In the genomic region with DNA sequence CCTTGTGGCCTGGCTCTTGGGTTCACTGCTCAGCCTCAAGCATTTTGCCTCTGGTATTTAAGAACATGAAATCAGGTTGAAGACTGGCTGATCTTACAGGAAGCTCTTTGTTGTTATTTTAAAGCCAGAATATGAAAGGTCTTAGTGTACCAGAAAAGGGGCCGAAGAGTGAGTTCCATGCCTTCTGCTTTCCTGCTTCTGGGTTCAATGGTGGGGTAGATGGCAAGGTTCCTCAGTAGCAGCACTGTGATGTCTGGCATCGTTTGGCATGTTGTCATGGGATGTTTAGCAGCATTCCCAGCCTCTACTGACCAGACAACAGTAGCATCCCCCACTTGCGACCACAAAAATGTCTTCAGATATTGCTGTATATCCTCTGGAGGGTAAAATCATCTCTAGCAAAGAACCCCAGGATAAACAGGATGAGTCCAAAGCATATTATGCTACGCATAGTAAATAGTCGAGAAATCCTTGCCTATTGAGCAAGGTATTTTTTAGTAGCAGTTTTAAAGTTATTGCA, we compare ENCODE assay signal across 13 cellular contexts. TPM values are rescaled to one million over a fixed set of nuclear protein-coding genes. Genes with fewer than 3 reads are reported as not detected.
DNase-seq lines count a peak whose midpoint lies in the region; ATAC-seq, FAIRE-seq and TF ChIP-seq lines count a peak whose summit lies in the region.
"Had no signal": no experiment of that assay in that cellular context is flagged by ENCODE, and none has a peak within 500 bp of the region (broad histone marks: within the 10 kb centered on the region; RNA-seq: fewer than 3 reads in every experiment).

No MANE protein-coding gene starts in this region.

- peak overlapping the region; percentile 95 for H3K4me3 Mint-ChIP-seq in activated naive CD8-positive, alpha-beta T cell

- H2AFZ ChIP-seq in keratinocyte (ENCODE audit: control insufficient read depth, low read length), result no peak overlapping the region

- no peaks in the 10 kb centered on the region for H3K9me3 ChIP-seq in A673 (ENCODE audit: low read depth, low read length, poor library complexity, severe bottlenecking)
- H3K9me3 ChIP-seq in keratinocyte (ENCODE audit: control insufficient read depth, low read depth, low read length), result no peaks in the 10 kb centered on the region
- H3K9me3 ChIP-seq: mucosa of descending colon, spleen had no signal

- peaks cover 78% of the 10 kb centered on the region for H3K79me2 ChIP-seq in keratinocyte (ENCODE audit: control insufficient read depth, insufficient read depth, low read length)

- no peak for TF ChIP-seq CTCF in A673 (conservative IDR thresholded peaks at IDR 0.05; ENCODE audit: low read depth, low read length)
- no peak for TF ChIP-seq CTCF in keratinocyte (optimal IDR thresholded peaks at IDR 0.05 in 1 of 3, IDR thresholded peaks at IDR 0.05 in 1 of 3, conservative IDR thresholded peaks at IDR 0.05 in 1 of 3; ENCODE audit: extremely low read depth in 1 of 3, insufficient read depth in 2 of 3, low read length in 3 of 3)

- POLR2A ChIA-PET in A673 (lab: Charles Lee; ENCODE audit: low non-redundant PET), result no interaction called here

- TSS peak; percentile 18 for BruUV-seq in A673 (replicated peaks; lab: Mats Ljungman, UMichigan)

- FAIRE-seq in keratinocyte (lab: Jason Lieb, UNC), result no peak

- H4K20me1 ChIP-seq in keratinocyte (ENCODE audit: control insufficient read depth, extremely low read depth, insufficient read depth, low read length), result peaks cover 2% of the 10 kb centered on the region

- H3K36me3 ChIP-seq in A673 (ENCODE audit: insufficient read depth, low read length, poor library complexity, severe bottlenecking), result no peaks in the 10 kb centered on the region
- peaks cover 0 to 8% of the 10 kb centered on the region in 2 experiments for H3K36me3 ChIP-seq in keratinocyte (ENCODE audit: control insufficient read depth in 2 of 2, extremely low read depth in 1 of 2, insufficient read depth in 2 of 2, low read length in 2 of 2)
- H3K36me3 ChIP-seq: spleen had no signal

- H3K4me1 ChIP-seq in A673 (ENCODE audit: insufficient read depth, low read length, poor library complexity, severe bottlenecking), result peaks cover 12% of the 10 kb centered on the region
- peaks cover 24% of the 10 kb centered on the region for H3K4me1 ChIP-seq in keratinocyte (ENCODE audit: control insufficient read depth, extremely low read depth, insufficient read depth, low read length)

- no peaks in the 10 kb centered on the region for H3K27me3 Mint-ChIP-seq in activated naive CD8-positive, alpha-beta T cell

- H3K9me3 Mint-ChIP-seq in activated naive CD8-positive, alpha-beta T cell (ENCODE audit: low read depth), result no peaks in the 10 kb centered on the region

- CTCF ChIA-PET in A673 (lab: Charles Lee), result no interaction called here

- H3K4me2 ChIP-seq in keratinocyte (ENCODE audit: control insufficient read depth, extremely low read depth, insufficient read depth, low read depth, low read length), result peak overlapping the region; percentile 88

- H3K9me1 ChIP-seq in keratinocyte (ENCODE audit: control insufficient read depth, extremely low read depth, insufficient read depth, low read length), result peaks cover 2% of the 10 kb centered on the region

- no peaks in the 10 kb centered on the region for H3K36me3 Mint-ChIP-seq in activated naive CD8-positive, alpha-beta T cell

- H3K27ac ChIP-seq in A673 (ENCODE audit: low read depth, low read length, poor library complexity, severe bottlenecking), result no peak overlapping the region
- H3K27ac ChIP-seq in keratinocyte (ENCODE audit: control insufficient read depth, insufficient read depth, low read length), result no peak overlapping the region
- H3K27ac ChIP-seq: spleen had no signal

- ATAC-seq in HG02852 (IDR thresholded peaks at IDR 0.05; ENCODE audit: unreplicated experiment), result no peak
- ATAC-seq: mucosa of descending colon had no signal

- intact Hi-C loops in A673 (cut with micrococcal nuclease; ENCODE audit: unreplicated experiment), result no loop called here

- H3K27ac Mint-ChIP-seq in activated naive CD8-positive, alpha-beta T cell, result no peak overlapping the region

- H3K27me3 ChIP-seq in A673 (replicated peaks; ENCODE audit: insufficient read depth, low read depth, low read length, poor library complexity), result no peaks in the 10 kb centered on the region
- no peaks in the 10 kb centered on the region for H3K27me3 ChIP-seq in keratinocyte (ENCODE audit: control insufficient read depth, extremely low read depth, insufficient read depth, low read length)

- peaks cover 72% of the 10 kb centered on the region for H3K4me1 Mint-ChIP-seq in activated naive CD8-positive, alpha-beta T cell (ENCODE audit: low read depth)

- H3K9ac ChIP-seq in keratinocyte (ENCODE audit: control insufficient read depth, extremely low read depth, insufficient read depth, low read length), result no peak overlapping the region

- dilution Hi-C loops in keratinocyte (cut with MboI; ENCODE audit: extremely low pct_ligation_motif_present, low sequenced_read_pairs), result no loop called here

- H3K4me3 ChIP-seq in A673 (ENCODE audit: low read depth, low read length, poor library complexity, severe bottlenecking) (peak overlapping the region; percentile 65), keratinocyte (ENCODE audit: control insufficient read depth in 2 of 3, extremely low read depth in 1 of 3, insufficient read depth in 2 of 3, low read depth in 1 of 3, low read length in 3 of 3) (no peak overlapping the region)
- H3K4me3 ChIP-seq: mucosa of descending colon had no signal

- DNase-seq in A673 (ENCODE audit: low spot score) (no peak), EL (peak; percentile 20), keratinocyte (ENCODE audit: low read depth, low spot score) (no peak), NCI-H2029 (lab: John Stamatoyannopoulos, UW) (no peak), NCI-H69 (lab: John Stamatoyannopoulos, UW) (no peak), germinal center (ENCODE audit: low spot score) (no peak)
- DNase-seq: activated naive CD4-positive, alpha-beta T cell; COR-L47; mucosa of descending colon; NCI-H1694; spleen had no signal

RNA-seq across cellular contexts. Expression of a gene that starts 2.4 kb away (rescaled TPM):
- total RNA-seq in A673 (2021), result 51.3 and 53.3 TPM in 2 replicates
- 43.2 to 50.2 TPM (median 46.9 TPM) in 3 replicates for polyA plus RNA-seq in keratinocyte
- 44.1 TPM for polyA plus RNA-seq in keratinocyte (2011; ENCODE audit: low read depth)
- 39.1 and 46.5 TPM in 2 replicates for polyA plus RNA-seq in keratinocyte (2011; cell fraction: cytosol; rRNA removed)
- 78.3 and 81.3 TPM in 2 replicates for polyA plus RNA-seq in keratinocyte (2011; cell fraction: nucleus; rRNA removed)
- polyA plus RNA-seq in keratinocyte (2012; ENCODE audit: low replicate concordance), result 25.4 and 43.6 TPM in 2 replicates
- 53.0 to 82.4 TPM (median 60.8 TPM) in 3 replicates for polyA minus RNA-seq in keratinocyte
- polyA minus RNA-seq in keratinocyte (2011; cell fraction: cytosol; rRNA and poly(A)+ RNA removed), result 48.7 TPM
- 25.6 and 35.4 TPM in 2 replicates for polyA minus RNA-seq in keratinocyte (2011; cell fraction: nucleus; rRNA and poly(A)+ RNA removed)

RNA-seq across cellular contexts. Expression of a gene that starts 3.1 kb away (rescaled TPM):
- total RNA-seq in A673 (2021), result 120 and 127 TPM in 2 replicates
- polyA plus RNA-seq in keratinocyte, result 16.6 to 23.0 TPM (median 21.4 TPM) in 3 replicates
- 8.2 TPM for polyA plus RNA-seq in keratinocyte (2011; ENCODE audit: low read depth)
- polyA plus RNA-seq in keratinocyte (2011; cell fraction: cytosol; rRNA removed), result 9.6 and 11.8 TPM in 2 replicates
- polyA plus RNA-seq in keratinocyte (2011; cell fraction: nucleus; rRNA removed), result 26.5 and 29.5 TPM in 2 replicates
- 6.5 and 17.5 TPM in 2 replicates for polyA plus RNA-seq in keratinocyte (2012; ENCODE audit: low replicate concordance)
- polyA minus RNA-seq in keratinocyte, result 23.3 to 35.8 TPM (median 24.8 TPM) in 3 replicates
- 13.8 TPM for polyA minus RNA-seq in keratinocyte (2011; cell fraction: cytosol; rRNA and poly(A)+ RNA removed)
- polyA minus RNA-seq in keratinocyte (2011; cell fraction: nucleus; rRNA and poly(A)+ RNA removed), result 25.9 and 28.3 TPM in 2 replicates

RNA-seq across cellular contexts. Expression of a gene that starts 26.3 kb away (rescaled TPM):
- total RNA-seq in A673 (2021), result 57.2 and 60.2 TPM in 2 replicates
- polyA plus RNA-seq in keratinocyte, result 33.9 to 47.9 TPM (median 45.8 TPM) in 3 replicates
- polyA plus RNA-seq in keratinocyte (2011; ENCODE audit: low read depth), result 22.3 TPM
- polyA plus RNA-seq in keratinocyte (2011; cell fraction: cytosol; rRNA removed), result 30.5 and 40.3 TPM in 2 replicates
- 26.0 and 33.3 TPM in 2 replicates for polyA plus RNA-seq in keratinocyte (2011; cell fraction: nucleus; rRNA removed)
- polyA plus RNA-seq in keratinocyte (2012; ENCODE audit: low replicate concordance), result 22.4 and 35.8 TPM in 2 replicates
- polyA minus RNA-seq in keratinocyte, result 6.1 to 33.5 TPM (median 22.0 TPM) in 3 replicates
- polyA minus RNA-seq in keratinocyte (2011; cell fraction: cytosol; rRNA and poly(A)+ RNA removed), result 18.0 TPM
- polyA minus RNA-seq in keratinocyte (2011; cell fraction: nucleus; rRNA and poly(A)+ RNA removed), result 4.9 and 14.1 TPM in 2 replicates

RNA-seq across cellular contexts. Expression of a gene that starts 26.5 kb away (rescaled TPM):
- total RNA-seq in A673 (2021), result 32.3 and 34.8 TPM in 2 replicates
- polyA plus RNA-seq in keratinocyte, result 18.2 to 21.7 TPM (median 20.6 TPM) in 3 replicates
- 14.1 TPM for polyA plus RNA-seq in keratinocyte (2011; ENCODE audit: low read depth)
- polyA plus RNA-seq in keratinocyte (2011; cell fraction: cytosol; rRNA removed), result 11.8 and 12.8 TPM in 2 replicates
- polyA plus RNA-seq in keratinocyte (2011; cell fraction: nucleus; rRNA removed), result 54.5 and 71.6 TPM in 2 replicates
- 14.3 and 27.2 TPM in 2 replicates for polyA plus RNA-seq in keratinocyte (2012; ENCODE audit: low replicate concordance)
- polyA minus RNA-seq in keratinocyte, result 13.0 to 16.7 TPM (median 14.9 TPM) in 3 replicates
- polyA minus RNA-seq in keratinocyte (2011; cell fraction: cytosol; rRNA and poly(A)+ RNA removed), result 10.4 TPM
- polyA minus RNA-seq in keratinocyte (2011; cell fraction: nucleus; rRNA and poly(A)+ RNA removed), result 9.9 and 17.2 TPM in 2 replicates

RNA-seq across cellular contexts. Expression of a gene that starts 49.3 kb away (rescaled TPM):
- total RNA-seq in A673 (2021), result 0.09 and 0.17 TPM in 2 replicates
- polyA plus RNA-seq in keratinocyte, result 2.2 to 4.6 TPM (median 3.0 TPM) in 3 replicates
- polyA plus RNA-seq in keratinocyte (2011; ENCODE audit: low read depth), result 1.4 TPM
- polyA plus RNA-seq in keratinocyte (2011; cell fraction: cytosol; rRNA removed), result 1.7 and 1.9 TPM in 2 replicates
- 16.2 and 20.9 TPM in 2 replicates for polyA plus RNA-seq in keratinocyte (2011; cell fraction: nucleus; rRNA removed)
- polyA plus RNA-seq in keratinocyte (2012; ENCODE audit: low replicate concordance), result 2.8 and 4.0 TPM in 2 replicates
- polyA minus RNA-seq in keratinocyte, result 1.5 to 2.6 TPM (median 2.5 TPM) in 3 replicates
- polyA minus RNA-seq in keratinocyte (2011; cell fraction: cytosol; rRNA and poly(A)+ RNA removed), result 1.9 TPM
- 5.9 and 6.9 TPM in 2 replicates for polyA minus RNA-seq in keratinocyte (2011; cell fraction: nucleus; rRNA and poly(A)+ RNA removed)
